ENCODE assay signal across 18 cellular contexts in genomic region chr1:9927259-9927658, GRCh38. TPM values are rescaled to one million over a fixed set of nuclear protein-coding genes. Genes with fewer than 3 reads are reported as not detected.
DNase-seq lines count a peak whose midpoint lies in the region; ATAC-seq and TF ChIP-seq lines count a peak whose summit lies in the region.
"Had no signal": no experiment of that assay in that cellular context is flagged by ENCODE, and none has a peak within 500 bp of the region (broad histone marks: within the 10 kb centered on the region; RNA-seq: fewer than 3 reads in every experiment).

No MANE protein-coding gene starts in this region.

- no peaks in the 10 kb centered on the region for H3K9me3 ChIP-seq in H9 (ENCODE audit: control insufficient read depth, low read depth, low read length)
- no peaks in the 10 kb centered on the region for H3K9me3 ChIP-seq in SJCRH30 (replicated peaks)
- H3K9me3 ChIP-seq: Caco-2 had no signal

- peaks cover 26% of the 10 kb centered on the region for H3K36me3 ChIP-seq in SJCRH30

- H3K9me3 Mint-ChIP-seq in H9 = no peaks in the 10 kb centered on the region
- H3K9me3 Mint-ChIP-seq in stimulated activated effector memory CD8-positive, alpha-beta T cell treated with anti-CD3 and anti-CD28 coated beads, Interleukin-12 subunit alpha, Interleukin-12 subunit beta, amount 100 ng/mL, for 72 hours = no peaks in the 10 kb centered on the region
- H3K9me3 Mint-ChIP-seq in activated CD8-positive, alpha-beta T cell treated with anti-CD3 and anti-CD28 coated beads, Interleukin-2, amount 10 ng/mL, durations not matched to agents 7 days and 5 days (ENCODE audit: insufficient read depth) = no peaks in the 10 kb centered on the region

- peaks cover 3% of the 10 kb centered on the region; the same call in 1 of the 2 replicates for H3K4me1 ChIP-seq in H9 (ENCODE audit: insufficient read depth, low read length)
- peaks cover 44% of the 10 kb centered on the region for H3K4me1 ChIP-seq in SJCRH30
- H3K4me1 ChIP-seq: Caco-2 had no signal

- POLR2A ChIA-PET in activated CD8-positive, alpha-beta T cell treated with anti-CD3 and anti-CD28 coated beads, Interleukin-2, amount 10 ng/mL, durations not matched to agents 7 days and 5 days (lab: Charles Lee) = no interaction called here

- no peak overlapping the region for H3T11ph ChIP-seq in H9 (ENCODE audit: low read length)

- no peak overlapping the region for H3K9ac ChIP-seq in H9 (ENCODE audit: extremely low read depth, insufficient read length, low read length)

- H2BK120ac ChIP-seq in H9 (ENCODE audit: low read depth, low read length, poor library complexity, severe bottlenecking) = no peak overlapping the region

- no peak overlapping the region for H2BK15ac ChIP-seq in H9 (ENCODE audit: low read depth, low read length)

- no peaks in the 10 kb centered on the region for H3K79me1 ChIP-seq in H9 (ENCODE audit: insufficient read depth, low read depth, low read length, poor library complexity, severe bottlenecking)

- H3K36me3 Mint-ChIP-seq in H9 (ENCODE audit: insufficient read depth in 1 of 3, low read depth in 3 of 3) = peaks cover 4 to 18% (median 10%) of the 10 kb centered on the region in 3 experiments; a peak in 5 of 7 replicates
- H3K36me3 Mint-ChIP-seq in stimulated activated effector memory CD8-positive, alpha-beta T cell treated with anti-CD3 and anti-CD28 coated beads, Interleukin-12 subunit alpha, Interleukin-12 subunit beta, amount 100 ng/mL, for 72 hours = peaks cover 64% of the 10 kb centered on the region
- peaks cover 10% of the 10 kb centered on the region for H3K36me3 Mint-ChIP-seq in activated CD8-positive, alpha-beta T cell treated with anti-CD3 and anti-CD28 coated beads, Interleukin-2, amount 10 ng/mL, durations not matched to agents 7 days and 5 days (ENCODE audit: low read depth)

- H4K91ac ChIP-seq in H9 (ENCODE audit: insufficient read length, low read depth, low read length) = no peak overlapping the region

- no peak overlapping the region for H3K4ac ChIP-seq in H9 (ENCODE audit: low read depth, low read length)

- H2AK5ac ChIP-seq in H9 (ENCODE audit: insufficient read length, low read length) = no peak overlapping the region

- CTCF ChIA-PET in activated CD8-positive, alpha-beta T cell treated with anti-CD3 and anti-CD28 coated beads, Interleukin-2, amount 10 ng/mL, durations not matched to agents 7 days and 5 days (lab: Charles Lee) = no interaction called here

- H3K4me3 Mint-ChIP-seq in H9 = no peak overlapping the region
- no peak overlapping the region for H3K4me3 Mint-ChIP-seq in stimulated activated effector memory CD8-positive, alpha-beta T cell treated with anti-CD3 and anti-CD28 coated beads, Interleukin-12 subunit alpha, Interleukin-12 subunit beta, amount 100 ng/mL, for 72 hours
- H3K4me3 Mint-ChIP-seq in activated CD8-positive, alpha-beta T cell treated with anti-CD3 and anti-CD28 coated beads, Interleukin-2, amount 10 ng/mL, durations not matched to agents 7 days and 5 days = no peak overlapping the region
- H3K4me3 Mint-ChIP-seq: CD14-positive monocyte had no signal

- H3K4me2 ChIP-seq in H9 (ENCODE audit: insufficient read depth, insufficient read length, low read length) = no peak overlapping the region

- no peak overlapping the region for H4K5ac ChIP-seq in H9 (ENCODE audit: insufficient read length, low read depth, low read length)

- no peaks in the 10 kb centered on the region for H4K20me1 ChIP-seq in H9 (ENCODE audit: control insufficient read depth, insufficient read depth, insufficient read length)

- H3K14ac ChIP-seq in H9 (ENCODE audit: insufficient read depth, low read length) = no peak overlapping the region

- no peak overlapping the region for H2AFZ ChIP-seq in H9 (ENCODE audit: low read length)

- no peaks in the 10 kb centered on the region for H3K23me2 ChIP-seq in H9 (ENCODE audit: insufficient read length, low read depth, low read length, poor library complexity, severe bottlenecking)

- no peak overlapping the region for H3K56ac ChIP-seq in H9 (ENCODE audit: insufficient read length, low read depth, low read length)

- H3K4me1 Mint-ChIP-seq in H9 = peaks cover 42 to 60% of the 10 kb centered on the region in 2 experiments
- no peaks in the 10 kb centered on the region for H3K4me1 Mint-ChIP-seq in stimulated activated effector memory CD8-positive, alpha-beta T cell treated with anti-CD3 and anti-CD28 coated beads, Interleukin-12 subunit alpha, Interleukin-12 subunit beta, amount 100 ng/mL, for 72 hours
- H3K4me1 Mint-ChIP-seq in activated CD8-positive, alpha-beta T cell treated with anti-CD3 and anti-CD28 coated beads, Interleukin-2, amount 10 ng/mL, durations not matched to agents 7 days and 5 days (ENCODE audit: low read depth) = peaks cover 8% of the 10 kb centered on the region

- H3K27me3 ChIP-seq in H9 (ENCODE audit: insufficient read depth, low read length) (no peaks in the 10 kb centered on the region), SJCRH30 (no peaks in the 10 kb centered on the region)

- H3K27ac ChIP-seq in H9 (ENCODE audit: insufficient read length, low read depth, low read length) = no peak overlapping the region
- peak overlapping the region; percentile 21 for H3K27ac ChIP-seq in SJCRH30
- H3K27ac ChIP-seq: HL-60 had no signal

- no peak overlapping the region for H2BK20ac ChIP-seq in H9 (ENCODE audit: low read depth, low read length, poor library complexity, severe bottlenecking)

- no peaks in the 10 kb centered on the region for H3K27me3 Mint-ChIP-seq in H9 (ENCODE audit: low read depth)
- H3K27me3 Mint-ChIP-seq in activated CD8-positive, alpha-beta T cell treated with anti-CD3 and anti-CD28 coated beads, Interleukin-2, amount 10 ng/mL, durations not matched to agents 7 days and 5 days (ENCODE audit: low read depth) = no peaks in the 10 kb centered on the region

- DNase-seq in H9 (no peak), SJCRH30 (peak in 1 of 2 experiments; percentile 39), glomerular visceral epithelial cell (ENCODE audit: extremely low spot score) (peak; percentile 42)
- DNase-seq in stimulated activated effector memory CD8-positive, alpha-beta T cell treated with anti-CD3 and anti-CD28 coated beads, Interleukin-12 subunit alpha, Interleukin-12 subunit beta, amount 100 ng/mL, for 72 hours (ENCODE audit: low spot score in 2 of 2) = no peak
- no peak for DNase-seq in activated CD8-positive, alpha-beta T cell treated with anti-CD3 and anti-CD28 coated beads, Interleukin-2, amount 10 ng/mL, durations not matched to agents 7 days and 5 days
- DNase-seq: Caco-2, EL, KG1, NCI-H1417 treated with DMSO at 0.1 percent for 48 hours, NCI-H1930, NCI-H446 treated with DMSO at 0.1 percent for 48 hours, NCI-H748 treated with DMSO at 0.1 percent for 48 hours, RPMI8226, SIG-M5 had no signal

- no peak overlapping the region for H3K23ac ChIP-seq in H9 (ENCODE audit: insufficient read length, low read depth, low read length)

- no peak overlapping the region for H2BK5ac ChIP-seq in H9 (ENCODE audit: insufficient read length, low read length)

- H4K8ac ChIP-seq in H9 (replicated peaks; ENCODE audit: insufficient read length, low read depth, low read length) = no peak overlapping the region

- ATAC-seq in stimulated activated effector memory CD8-positive, alpha-beta T cell treated with anti-CD3 and anti-CD28 coated beads, Interleukin-12 subunit alpha, Interleukin-12 subunit beta, amount 100 ng/mL, for 72 hours = no peak
- ATAC-seq in GM19452 (IDR thresholded peaks at IDR 0.05; ENCODE audit: unreplicated experiment) (no peak), GM19395 (IDR thresholded peaks at IDR 0.05; ENCODE audit: unreplicated experiment) (no peak)
- ATAC-seq in activated CD8-positive, alpha-beta T cell treated with anti-CD3 and anti-CD28 coated beads, Interleukin-2, amount 10 ng/mL, durations not matched to agents 7 days and 5 days = no peak

- H3K18ac ChIP-seq in H9 (ENCODE audit: insufficient read length, low read depth, low read length) = no peak overlapping the region

- H3K27ac Mint-ChIP-seq in H9 = peak overlapping the region in 2 of 3 experiments; percentile 77 to 92; a peak in 5 of 7 replicates
- H3K27ac Mint-ChIP-seq in stimulated activated effector memory CD8-positive, alpha-beta T cell treated with anti-CD3 and anti-CD28 coated beads, Interleukin-12 subunit alpha, Interleukin-12 subunit beta, amount 100 ng/mL, for 72 hours = peak overlapping the region; percentile 36
- no peak overlapping the region for H3K27ac Mint-ChIP-seq in activated CD8-positive, alpha-beta T cell treated with anti-CD3 and anti-CD28 coated beads, Interleukin-2, amount 10 ng/mL, durations not matched to agents 7 days and 5 days

- H2BK12ac ChIP-seq in H9 (ENCODE audit: insufficient read length, low read depth, low read length) = no peak overlapping the region

- no peaks in the 10 kb centered on the region for H3K79me2 ChIP-seq in H9 (ENCODE audit: insufficient read depth, low read length)

- TF ChIP-seq CTCF in H9 (conservative IDR thresholded peaks at IDR 0.05) = no peak

- no CpG with 5 or more reads among the region's 5 CpGs for WGBS in H9 (ENCODE audit: extremely low coverage, insufficient read length, low lambda C conversion rate)

- H3K4me3 ChIP-seq in SJCRH30 = no peak overlapping the region

RNA-seq across cellular contexts. Expression of gene LZIC, which starts 15.9 kb away (rescaled TPM):
- 22.9 and 23.6 TPM in 2 replicates for total RNA-seq in H9 (2021)
- total RNA-seq in SJCRH30 (2014; rRNA removed; shearing (Covaris generic)) = 68.0 and 69.4 TPM in 2 replicates
- 10 to 100 TPM; 34.7 to 36.3 TPM for total RNA-seq in activated CD8-positive, alpha-beta T cell treated with anti-CD3 and anti-CD28 coated beads, Interleukin-2, amount 10 ng/mL, durations not matched to agents 7 days and 5 days

RNA-seq across cellular contexts. Expression of gene NMNAT1, which starts 16.0 kb away (rescaled TPM):
- total RNA-seq in H9 (2021) = 2.8 TPM in 2 replicates
- 5.5 and 5.7 TPM in 2 replicates for total RNA-seq in SJCRH30 (2014; rRNA removed; shearing (Covaris generic))
- total RNA-seq in activated CD8-positive, alpha-beta T cell treated with anti-CD3 and anti-CD28 coated beads, Interleukin-2, amount 10 ng/mL, durations not matched to agents 7 days and 5 days = 1 to 10 TPM; 6.2 to 6.3 TPM

RNA-seq across cellular contexts. Expression of gene CTNNBIP1, which starts 17.2 kb away (rescaled TPM):
- 43.0 and 44.4 TPM in 2 replicates for total RNA-seq in H9 (2021)
- total RNA-seq in SJCRH30 (2014; rRNA removed; shearing (Covaris generic)) = 32.9 and 35.3 TPM in 2 replicates
- 10 to 100 TPM; 18.2 to 23.6 TPM for total RNA-seq in activated CD8-positive, alpha-beta T cell treated with anti-CD3 and anti-CD28 coated beads, Interleukin-2, amount 10 ng/mL, durations not matched to agents 7 days and 5 days
